1 cellular context compared by ENCODE assay signal in the genomic region with DNA sequence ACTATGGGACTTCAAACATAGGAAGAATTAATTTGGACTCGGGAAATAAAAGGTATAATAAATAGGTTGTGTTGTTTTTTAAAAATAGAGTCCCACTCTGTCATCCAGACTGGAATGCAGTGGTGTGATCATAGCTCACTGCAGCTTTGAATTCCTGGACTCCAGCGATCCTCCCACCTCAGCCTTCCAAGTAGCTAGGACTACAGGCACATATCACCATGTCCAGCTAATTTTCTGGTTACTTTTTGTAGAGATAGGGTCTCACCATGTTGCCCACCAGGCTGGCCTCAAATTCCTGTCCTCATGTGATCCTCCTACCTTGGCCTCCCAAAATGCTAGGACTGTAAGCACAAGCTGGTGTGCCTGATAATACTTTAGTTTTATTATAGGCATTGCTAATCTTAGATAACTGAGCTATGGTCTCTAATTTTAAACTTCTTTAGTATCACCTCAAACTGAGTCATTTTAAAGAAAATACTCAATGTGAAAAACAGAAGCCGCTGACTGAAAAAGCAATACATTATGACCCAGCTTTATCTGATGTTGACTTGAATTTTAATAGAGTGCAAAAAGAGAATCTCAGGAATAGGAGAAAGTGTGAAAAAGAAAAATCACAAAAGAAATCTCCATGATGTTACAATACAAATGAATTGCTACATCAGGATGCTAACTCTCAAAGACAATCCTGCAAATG.
A peak's percentile ranks its signal among the peaks of the same experiment; 100 is the strongest.
TF ChIP-seq lines count a peak whose summit lies in the region.

No MANE protein-coding gene starts in this region.

TF ChIP-seq in HepG2, 621 proteins besides CTCF, POLR2A, EP300 and RAD21 (continued from another document):
- TF ChIP-seq ZNF770 (CRISPR knock-in tag; IDR thresholded peaks at IDR 0.05) = peak; percentile 81
